In genomic region chr5:71899865-71900342, GRCh38 we compare ENCODE assay signal across 1 cellular context.
TF ChIP-seq lines count a peak whose summit lies in the region.

No MANE protein-coding gene starts in this region.

TF ChIP-seq in HCT116, 20 proteins besides CTCF, POLR2A, EP300 and RAD21:
- TF ChIP-seq ELF1 (IDR thresholded peaks at IDR 0.05; ENCODE audit: borderline replicate concordance, low read depth) (no peak), ZNF274 (IDR thresholded peaks at IDR 0.05; ENCODE audit: low read depth, low read length) (no peak), ZFX (IDR thresholded peaks at IDR 0.05) (no peak), MAX (IDR thresholded peaks at IDR 0.05) (no peak)
TF ChIP-seq in HCT116: peak in this region for 0.
